Comparison of ENCODE assay signal across 10 cellular contexts in the genomic region with DNA sequence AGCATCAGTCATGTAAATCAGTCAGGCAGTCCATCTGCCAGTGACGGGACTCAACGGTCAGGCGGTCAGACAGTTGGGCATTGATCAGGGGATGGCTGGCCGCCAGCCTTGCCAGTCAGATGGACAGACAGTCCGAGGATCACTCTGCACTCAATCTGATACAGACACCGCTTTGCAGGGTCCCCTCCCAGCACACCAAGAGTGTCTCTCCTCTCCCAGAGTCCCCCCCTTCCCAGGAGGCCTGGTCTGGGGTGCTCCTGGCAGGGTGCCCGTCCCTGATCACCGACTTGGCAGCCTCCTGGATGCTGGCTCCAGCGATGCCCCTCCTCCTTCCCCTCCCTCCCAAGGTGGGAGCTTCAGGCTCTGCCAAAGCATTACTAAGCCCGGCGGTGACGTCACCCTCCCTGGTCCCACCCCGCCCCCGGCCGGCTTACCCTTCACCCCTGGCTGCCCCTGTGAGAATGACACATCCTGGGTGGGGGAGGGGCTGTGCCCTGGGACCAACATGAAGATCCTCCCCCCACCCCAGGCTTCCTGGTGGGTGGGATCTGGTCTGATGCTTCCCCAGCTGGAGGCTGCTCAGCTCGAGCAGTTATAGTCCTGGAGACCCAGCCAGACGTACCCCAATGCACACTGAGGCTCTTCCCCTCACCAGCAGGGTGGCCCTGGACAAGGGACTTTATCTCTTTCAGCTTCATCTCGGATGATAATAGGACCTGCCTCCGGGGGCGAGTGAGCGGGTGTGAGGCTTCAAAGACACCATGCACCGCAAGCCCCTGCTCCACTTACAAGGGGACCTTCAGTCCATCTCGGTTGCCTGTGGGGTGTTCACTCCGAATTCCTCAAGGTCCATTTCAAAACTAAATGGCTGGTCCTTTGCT.
DNase-seq lines count a peak whose midpoint lies in the region; ATAC-seq and TF ChIP-seq lines count a peak whose summit lies in the region.
"Had no signal": no experiment of that assay in that cellular context is flagged by ENCODE, and none has a peak within 500 bp of the region (broad histone marks: within the 10 kb centered on the region; RNA-seq: fewer than 3 reads in every experiment).

No MANE protein-coding gene starts in this region.

- no TSS peak for BruUV-seq in MCF 10A (replicated peaks; lab: Mats Ljungman, UMichigan)
- BruUV-seq in PC-3 (replicated peaks; lab: Mats Ljungman, UMichigan) = no TSS peak

- no peaks in the 10 kb centered on the region for H3K9me2 ChIP-seq in PC-3 (replicated peaks; ENCODE audit: low read length)

- no peak overlapping the region for H3K27ac ChIP-seq in breast epithelium
- no peak overlapping the region for H3K27ac ChIP-seq in PC-3 (ENCODE audit: low read length)
- no peak overlapping the region for H3K27ac ChIP-seq in fibroblast of lung (ENCODE audit: insufficient read depth, low read length)
- H3K27ac ChIP-seq: VCaP had no signal

- no peaks in the 10 kb centered on the region for H3K36me3 Mint-ChIP-seq in MCF 10A (ENCODE audit: insufficient read depth, unreplicated experiment)
- no peaks in the 10 kb centered on the region for H3K36me3 Mint-ChIP-seq in neural crest cell (ENCODE audit: low read depth)
- H3K36me3 Mint-ChIP-seq: naive thymus-derived CD4-positive, alpha-beta T cell had no signal

- H3K9me3 ChIP-seq in breast epithelium = no peaks in the 10 kb centered on the region
- no peaks in the 10 kb centered on the region for H3K9me3 ChIP-seq in PC-3 (ENCODE audit: low read length)
- no peaks in the 10 kb centered on the region for H3K9me3 ChIP-seq in fibroblast of lung (ENCODE audit: control insufficient read depth, insufficient read depth, low read depth, low read length)

- peaks cover 7% of the 10 kb centered on the region for H3K4me1 Mint-ChIP-seq in MCF 10A (ENCODE audit: insufficient read depth, unreplicated experiment)
- peaks cover 32% of the 10 kb centered on the region for H3K4me1 Mint-ChIP-seq in neural crest cell

- H3F3A ChIP-seq in PC-3 (ENCODE audit: low read length, unreplicated experiment) = no peaks in the 10 kb centered on the region

- H3K4me1 ChIP-seq in breast epithelium = peaks cover 0 to 4% of the 10 kb centered on the region in 2 donors
- peaks cover 6% of the 10 kb centered on the region for H3K4me1 ChIP-seq in PC-3 (ENCODE audit: insufficient read depth, low read length)
- H3K4me1 ChIP-seq in fibroblast of lung (ENCODE audit: control insufficient read depth, extremely low read depth, insufficient read depth, low read length) = no peaks in the 10 kb centered on the region

- DNase-seq in MCF 10A (ENCODE audit: unreplicated experiment) = peak; percentile 86
- no peak for DNase-seq in breast epithelium (ENCODE audit: low spot score in 2 of 2)
- peak; percentile 39 for DNase-seq in PC-3
- DNase-seq in fibroblast of lung (ENCODE audit: low read depth in 2 of 2) = peak; percentile 83 to 86
- DNase-seq in neural crest cell (ENCODE audit: low read depth, low spot score) = peak; percentile 38
- no peak for DNase-seq in Kasumi-1 (lab: John Stamatoyannopoulos, UW)
- no peak for DNase-seq in T-helper 2 cell

- intact Hi-C loops in MCF 10A (cut with micrococcal nuclease) = no loop called here
- intact Hi-C loops in breast epithelium (cut with DNase I; ENCODE audit: low total_unique reads) = no loop called here
- intact Hi-C loops in PC-3 (cut with micrococcal nuclease) = no loop called here

- ATAC-seq in PC-3 = no peak
- ATAC-seq in GM18909 (IDR thresholded peaks at IDR 0.05; ENCODE audit: poor library complexity, unreplicated experiment) = no peak
- ATAC-seq: naive thymus-derived CD4-positive, alpha-beta T cell had no signal

- no peak overlapping the region for H3K9ac ChIP-seq in PC-3 (ENCODE audit: low read length)
- no peak overlapping the region for H3K9ac ChIP-seq in fibroblast of lung (ENCODE audit: insufficient read depth, low read length)

- TF ChIP-seq POLR2A in breast epithelium (IDR thresholded peaks at IDR 0.05) = no peak

- no peaks in the 10 kb centered on the region for H4K20me1 ChIP-seq in PC-3 (ENCODE audit: low read length)
- H4K20me1 ChIP-seq in fibroblast of lung (ENCODE audit: control insufficient read depth, extremely low read depth, insufficient read depth, low read length) = no peaks in the 10 kb centered on the region

- no peak overlapping the region for H2AFZ ChIP-seq in PC-3 (ENCODE audit: low read length)
- H2AFZ ChIP-seq in fibroblast of lung (ENCODE audit: low read length) = no peak overlapping the region

- H3K27me3 ChIP-seq in breast epithelium (no peaks in the 10 kb centered on the region), PC-3 (ENCODE audit: low read length) (peaks cover 17% of the 10 kb centered on the region), fibroblast of lung (ENCODE audit: control insufficient read depth, insufficient read depth, low read length) (no peaks in the 10 kb centered on the region)

- H3K27ac Mint-ChIP-seq in MCF 10A (ENCODE audit: low read depth, unreplicated experiment) (no peak overlapping the region), neural crest cell (ENCODE audit: unreplicated experiment) (peak overlapping the region; percentile 94)
- H3K27ac Mint-ChIP-seq: naive thymus-derived CD4-positive, alpha-beta T cell had no signal

- CTCF ChIA-PET in MCF 10A (lab: Yijun Ruan, JAX) = interaction anchor here (0.6 to 1.1 kb wide), 4 partner anchors 10 to 337 kb away, joined by 3 to 4 read pairs (median 3); no protein-coding TSS in a partner anchor
- CTCF ChIA-PET in PC-3 (lab: Charles Lee) = no interaction called here

- POLR2A ChIA-PET in MCF 10A (lab: Yijun Ruan, JAX) (interaction anchor here (0.6 kb wide), 1 partner anchor 11 kb away, joined by 3 read pairs; no protein-coding TSS in a partner anchor), PC-3 (lab: Charles Lee; ENCODE audit: unreplicated experiment) (no interaction called here)

- H3K79me2 ChIP-seq in PC-3 (ENCODE audit: low read length) = no peaks in the 10 kb centered on the region
- no peaks in the 10 kb centered on the region for H3K79me2 ChIP-seq in fibroblast of lung (ENCODE audit: control insufficient read depth, insufficient read depth, low read length)

- H3K27me3 Mint-ChIP-seq in MCF 10A (ENCODE audit: insufficient read depth, unreplicated experiment) (peaks cover 2% of the 10 kb centered on the region), neural crest cell (ENCODE audit: low read depth) (no peaks in the 10 kb centered on the region)

- H3K9me3 Mint-ChIP-seq in MCF 10A (ENCODE audit: unreplicated experiment) = no peaks in the 10 kb centered on the region
- H3K9me3 Mint-ChIP-seq in neural crest cell = no peaks in the 10 kb centered on the region

- H3K36me3 ChIP-seq in breast epithelium (no peaks in the 10 kb centered on the region), PC-3 (ENCODE audit: low read depth, low read length) (no peaks in the 10 kb centered on the region), fibroblast of lung (ENCODE audit: control insufficient read depth, insufficient read depth, low read length) (no peaks in the 10 kb centered on the region)

- H3K4me3 ChIP-seq in breast epithelium (no peak overlapping the region), PC-3 (ENCODE audit: low read length) (no peak overlapping the region), fibroblast of lung (replicated peaks in 1 of 4; ENCODE audit: control extremely low read depth in 1 of 4, insufficient read depth in 1 of 4, low read depth in 3 of 4, low read length in 4 of 4) (no peak overlapping the region)

- H3K4me3 Mint-ChIP-seq in MCF 10A (ENCODE audit: unreplicated experiment) = no peak overlapping the region
- no peak overlapping the region for H3K4me3 Mint-ChIP-seq in neural crest cell
- H3K4me3 Mint-ChIP-seq: naive thymus-derived CD4-positive, alpha-beta T cell had no signal

- TF ChIP-seq CTCF in MCF 10A (IDR thresholded peaks at IDR 0.05; ENCODE audit: unreplicated experiment) (no peak), breast epithelium (IDR thresholded peaks at IDR 0.05) (no peak), PC-3 (conservative IDR thresholded peaks at IDR 0.05; ENCODE audit: low read depth, low read length) (no peak), fibroblast of lung (conservative IDR thresholded peaks at IDR 0.05 in 1 of 2, IDR thresholded peaks at IDR 0.05 in 1 of 2; ENCODE audit: low read depth in 1 of 2, low read length in 2 of 2) (no peak), neural crest cell (conservative IDR thresholded peaks at IDR 0.05) (no peak)

- H3K4me2 ChIP-seq in PC-3 (ENCODE audit: low read length) (peak overlapping the region; percentile 46; the same call in 1 of the 2 replicates), fibroblast of lung (ENCODE audit: extremely low read depth, insufficient read depth, low read length) (peak overlapping the region; percentile 23)

Comparison
In these comparisons a context has a peak if more than half of its experiments do, and no peak if none do; other contexts are left out.
1. DNase-seq: peak in MCF 10A (single experiment), PC-3 (single experiment), fibroblast of lung (2 of 2) and neural crest cell (single experiment); none in breast epithelium (0 of 2), Kasumi-1 (0 of 2) and T-helper 2 cell (0 of 5).